26 cellular contexts compared by ENCODE assay signal in genomic region chr7:42794673-42795072, GRCh38.
"Had no signal": no experiment of that assay in that cellular context is flagged by ENCODE, and none has a peak within 500 bp of the region (broad histone marks: within the 10 kb centered on the region; RNA-seq: fewer than 3 reads in every experiment).

No MANE protein-coding gene starts in this region.

- DNase-seq: colonic mucosa; cortex of kidney; dermis blood vessel endothelial cell; dorsolateral prefrontal cortex; effector CD4-positive, alpha-beta T cell; effector CD8-positive, alpha-beta T cell; effector memory CD4-positive, alpha-beta T cell; effector memory CD8-positive, alpha-beta T cell; endodermal cell; erythroblast; esophagus squamous epithelium; foreskin fibroblast; foreskin keratinocyte; foreskin melanocyte; gastrocnemius medialis; glutamatergic neuron; head of caudate nucleus; heart left ventricle; heart right ventricle had no signal

- H3K27me3 ChIP-seq: colonic mucosa, esophagus squamous epithelium, gastrocnemius medialis, gastroesophageal sphincter, heart left ventricle, heart right ventricle had no signal

- H3K9me3 ChIP-seq: colonic mucosa, esophagus squamous epithelium, gastrocnemius medialis, gastroesophageal sphincter had no signal

- H3K27ac ChIP-seq: colonic mucosa, coronary artery, dorsolateral prefrontal cortex, epithelial cell of prostate, esophagus squamous epithelium, foreskin keratinocyte, gastrocnemius medialis, gastroesophageal sphincter, heart left ventricle, heart right ventricle had no signal

- H3K36me3 ChIP-seq: colonic mucosa, esophagus squamous epithelium, gastrocnemius medialis, gastroesophageal sphincter, heart left ventricle, heart right ventricle had no signal

- FAIRE-seq: colon, endometrium, endothelial cell of umbilical vein, frontal cortex had no signal

- H3K4me1 ChIP-seq: colonic mucosa, foreskin keratinocyte, gastrocnemius medialis, heart right ventricle had no signal

- H3K4me3 ChIP-seq: colonic mucosa, coronary artery, dorsolateral prefrontal cortex, esophagus squamous epithelium, gastrocnemius medialis, gastroesophageal sphincter, heart left ventricle, heart right ventricle had no signal
